23 cellular contexts compared by ENCODE assay signal in the genomic region with DNA sequence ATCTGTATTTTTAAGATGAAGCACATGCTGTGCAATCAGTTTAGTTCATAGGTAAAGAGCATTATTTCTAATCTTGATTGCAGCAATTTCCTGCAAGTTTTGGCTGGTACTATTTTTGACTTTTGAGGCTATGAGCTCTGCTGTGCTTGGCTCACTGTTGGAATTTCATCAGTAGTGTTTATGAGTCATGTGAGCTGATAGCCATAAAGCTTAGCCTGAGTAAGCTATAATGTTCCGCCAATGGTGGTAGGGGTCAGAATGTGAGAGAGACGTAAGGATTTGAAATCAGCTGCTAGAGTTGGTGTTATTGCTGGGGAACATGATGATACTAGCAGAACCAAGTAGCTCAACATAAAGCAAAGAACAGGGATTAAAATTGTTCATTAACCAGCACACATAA.
A peak's percentile ranks its signal among the peaks of the same experiment; 100 is the strongest.
DNase-seq lines count a peak whose midpoint lies in the region; ATAC-seq and TF ChIP-seq lines count a peak whose summit lies in the region.
"Had no signal": no experiment of that assay in that cellular context is flagged by ENCODE, and none has a peak within 500 bp of the region (broad histone marks: within the 10 kb centered on the region; RNA-seq: fewer than 3 reads in every experiment).

No MANE protein-coding gene starts in this region.

- DNase-seq in MG63 (peak; percentile 41), SJCRH30 (peak; percentile 37 to 52), fibroblast of lung (ENCODE audit: low read depth in 2 of 2) (peak; percentile 3 to 90), non-pigmented ciliary epithelial cell (ENCODE audit: low read depth) (peak; percentile 23), HEK293T (ENCODE audit: extremely low spot score) (no peak)
- DNase-seq: activated CD4-positive, alpha-beta T cell treated with anti-CD3 and anti-CD28 coated beads for 36 hours; activated naive CD8-positive, alpha-beta T cell treated with anti-CD3 and anti-CD28 coated beads, Interleukin-2, amount 50 U/mL, for 24 hours; CD4-positive, alpha-beta memory T cell; cerebellar nuclear complex; DND-41; endodermal cell; foreskin melanocyte; NCI-H1092; NCI-H2107; NCI-H69; OCI-M1; stimulated activated CD4-positive, alpha-beta T cell treated with anti-CD3 and anti-CD28 coated beads, Interleukin-2, amount 100 ng/mL, for 48 hours; T1000 had no signal

- H3K36me3 ChIP-seq in MG63: no peaks in the 10 kb centered on the region
- no peaks in the 10 kb centered on the region for H3K36me3 ChIP-seq in SJCRH30
- no peaks in the 10 kb centered on the region for H3K36me3 ChIP-seq in fibroblast of lung (ENCODE audit: control insufficient read depth, insufficient read depth, low read length)

- no peak for TF ChIP-seq CTCF in fibroblast of lung (conservative IDR thresholded peaks at IDR 0.05 in 1 of 2, IDR thresholded peaks at IDR 0.05 in 1 of 2; ENCODE audit: low read depth in 1 of 2, low read length in 2 of 2)

- H3K4me3 ChIP-seq in MG63 (no peak overlapping the region), SJCRH30 (no peak overlapping the region), fibroblast of lung (replicated peaks in 1 of 4; ENCODE audit: control extremely low read depth in 1 of 4, insufficient read depth in 1 of 4, low read depth in 3 of 4, low read length in 4 of 4) (no peak overlapping the region)

- CTCF ChIA-PET in HEK293T (lab: Yijun Ruan, JAX): no interaction called here

- H2AFZ ChIP-seq in fibroblast of lung (ENCODE audit: low read length): no peak overlapping the region

- H3K79me2 ChIP-seq in fibroblast of lung (ENCODE audit: control insufficient read depth, insufficient read depth, low read length): no peaks in the 10 kb centered on the region

- no peaks in the 10 kb centered on the region for H4K20me1 ChIP-seq in fibroblast of lung (ENCODE audit: control insufficient read depth, extremely low read depth, insufficient read depth, low read length)

- H3K9me3 ChIP-seq in MG63: peaks cover 2% of the 10 kb centered on the region; the same call in 1 of the 2 replicates
- no peaks in the 10 kb centered on the region for H3K9me3 ChIP-seq in SJCRH30 (replicated peaks)
- no peaks in the 10 kb centered on the region for H3K9me3 ChIP-seq in fibroblast of lung (ENCODE audit: control insufficient read depth, insufficient read depth, low read depth, low read length)

- H3K4me1 ChIP-seq in SJCRH30: peaks cover 13% of the 10 kb centered on the region
- H3K4me1 ChIP-seq in fibroblast of lung (ENCODE audit: control insufficient read depth, extremely low read depth, insufficient read depth, low read length): no peaks in the 10 kb centered on the region

- H3K27me3 ChIP-seq in MG63: no peaks in the 10 kb centered on the region
- H3K27me3 ChIP-seq in SJCRH30: no peaks in the 10 kb centered on the region
- no peaks in the 10 kb centered on the region for H3K27me3 ChIP-seq in fibroblast of lung (ENCODE audit: control insufficient read depth, insufficient read depth, low read length)

- no peak overlapping the region for H3K9ac ChIP-seq in fibroblast of lung (ENCODE audit: insufficient read depth, low read length)

- no peak overlapping the region for H3K4me2 ChIP-seq in fibroblast of lung (ENCODE audit: extremely low read depth, insufficient read depth, low read length)

- ATAC-seq in GM19324 (IDR thresholded peaks at IDR 0.05; ENCODE audit: low FRiP score, unreplicated experiment) (no peak), GM19452 (IDR thresholded peaks at IDR 0.05; ENCODE audit: unreplicated experiment) (no peak), GM21717 (IDR thresholded peaks at IDR 0.05; ENCODE audit: unreplicated experiment) (no peak)
- ATAC-seq: activated CD4-positive, alpha-beta T cell treated with anti-CD3 and anti-CD28 coated beads for 36 hours; activated naive CD8-positive, alpha-beta T cell treated with anti-CD3 and anti-CD28 coated beads, Interleukin-2, amount 50 U/mL, for 24 hours; left lobe of liver; SK-N-SH treated with all-trans-retinoic acid at 6 μM for 48 hours had no signal

- POLR2A ChIA-PET in HEK293T (lab: Yijun Ruan, JAX): no interaction called here

- H3K27ac ChIP-seq in SJCRH30 (no peak overlapping the region), fibroblast of lung (ENCODE audit: insufficient read depth, low read length) (no peak overlapping the region)

TF ChIP-seq in HEK293T, 16 proteins besides CTCF, POLR2A, EP300 and RAD21:
- TF ChIP-seq HDGF (IDR thresholded peaks at IDR 0.05; ENCODE audit: borderline replicate concordance): no peak
- TF ChIP-seq FOXK2 (IDR thresholded peaks at IDR 0.05): no peak
- TF ChIP-seq NFRKB (IDR thresholded peaks at IDR 0.05): no peak
- TF ChIP-seq L3MBTL2 (conservative IDR thresholded peaks at IDR 0.05): no peak
- TF ChIP-seq FOXA1 (IDR thresholded peaks at IDR 0.05): no peak
- no peak for TF ChIP-seq ELF4 (IDR thresholded peaks at IDR 0.05)
- no peak for TF ChIP-seq FOXM1 (IDR thresholded peaks at IDR 0.05; ENCODE audit: borderline replicate concordance)
- no peak for TF ChIP-seq SP1 (IDR thresholded peaks at IDR 0.05)
- TF ChIP-seq SUZ12 (IDR thresholded peaks at IDR 0.05): no peak
- no peak for TF ChIP-seq ARNT (IDR thresholded peaks at IDR 0.05)
- TF ChIP-seq ZNF384 (IDR thresholded peaks at IDR 0.05): no peak
- TF ChIP-seq CTBP1 (IDR thresholded peaks at IDR 0.05; ENCODE audit: borderline replicate concordance): no peak
- TF ChIP-seq, protein P1, sequence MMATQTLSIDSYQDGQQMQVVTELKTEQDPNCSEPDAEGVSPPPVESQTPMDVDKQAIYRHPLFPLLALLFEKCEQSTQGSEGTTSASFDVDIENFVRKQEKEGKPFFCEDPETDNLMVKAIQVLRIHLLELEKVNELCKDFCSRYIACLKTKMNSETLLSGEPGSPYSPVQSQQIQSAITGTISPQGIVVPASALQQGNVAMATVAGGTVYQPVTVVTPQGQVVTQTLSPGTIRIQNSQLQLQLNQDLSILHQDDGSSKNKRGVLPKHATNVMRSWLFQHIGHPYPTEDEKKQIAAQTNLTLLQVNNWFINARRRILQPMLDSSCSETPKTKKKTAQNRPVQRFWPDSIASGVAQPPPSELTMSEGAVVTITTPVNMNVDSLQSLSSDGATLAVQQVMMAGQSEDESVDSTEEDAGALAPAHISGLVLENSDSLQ (IDR thresholded peaks at IDR 0.05): no peak
- no peak for TF ChIP-seq BHLHE40 (IDR thresholded peaks at IDR 0.05; ENCODE audit: borderline replicate concordance)
- no peak for TF ChIP-seq LEF1 (IDR thresholded peaks at IDR 0.05; ENCODE audit: borderline replicate concordance)
- no peak for TF ChIP-seq TARDBP (IDR thresholded peaks at IDR 0.05)
